Comparison of ENCODE assay signal across 9 cellular contexts in the genomic region with DNA sequence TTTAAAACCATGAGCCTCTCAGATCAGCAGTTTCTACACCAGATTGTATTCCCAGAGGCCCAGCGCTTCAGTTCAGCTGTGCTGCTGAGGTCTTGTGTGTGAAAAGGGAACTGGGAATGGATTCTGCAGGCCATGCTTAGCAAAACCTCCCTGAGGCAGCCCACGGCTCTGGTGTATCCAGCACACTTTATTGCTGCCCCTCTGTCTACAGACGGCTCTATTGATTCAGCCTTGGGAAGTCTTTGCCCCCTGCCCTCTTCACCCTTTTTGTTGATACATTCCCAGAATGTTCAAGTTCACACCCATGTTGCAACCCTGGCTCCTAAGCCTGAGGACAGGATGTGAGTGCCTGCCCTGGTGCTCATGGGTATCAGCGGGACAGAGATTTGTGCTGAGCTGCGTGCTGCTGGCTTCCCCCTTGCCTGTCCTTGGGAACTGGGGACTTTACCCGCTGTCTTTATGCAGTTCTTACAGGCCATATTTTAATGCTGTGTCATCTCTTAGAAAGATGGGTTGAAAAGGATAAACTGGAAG. TPM values are rescaled to one million over a fixed set of nuclear protein-coding genes. Genes with fewer than 3 reads are reported as not detected.
DNase-seq lines count a peak whose midpoint lies in the region; ATAC-seq, FAIRE-seq and TF ChIP-seq lines count a peak whose summit lies in the region.
"Had no signal": no experiment of that assay in that cellular context is flagged by ENCODE, and none has a peak within 500 bp of the region (broad histone marks: within the 10 kb centered on the region; RNA-seq: fewer than 3 reads in every experiment).

No MANE protein-coding gene starts in this region.

- 29% methylated on average over 6 of the region's 6 CpGs for WGBS in A549 (ENCODE audit: missing lambda C conversion rate)

- POLR2A ChIA-PET in A549 (lab: Yijun Ruan, JAX): interaction anchor here (0.6 kb wide), 1 partner anchor 63 kb away, joined by 6 read pairs; no protein-coding TSS in a partner anchor

- peak overlapping the region; percentile 60 to 74 for H3K27ac ChIP-seq in A549

- no peak for TF ChIP-seq CTCF in A549 (IDR thresholded peaks at IDR 0.05)

- TF ChIP-seq RAD21 in A549 (conservative IDR thresholded peaks at IDR 0.05 in 1 of 2, IDR thresholded peaks at IDR 0.05 in 1 of 2): no peak

- peaks cover 69% of the 10 kb centered on the region for H3K4me1 ChIP-seq in A549

- TF ChIP-seq POLR2A in A549 (IDR thresholded peaks at IDR 0.05; ENCODE audit: low read length): no peak

- FAIRE-seq in A549 (lab: Jason Lieb, UNC): no peak

- no peak for TF ChIP-seq EP300 in A549 (IDR thresholded peaks at IDR 0.05)

- CTCF ChIA-PET in A549 (lab: Yijun Ruan, JAX): interaction anchor here (0.9 to 2.1 kb wide), 2 partner anchors 10 to 60 kb away, joined by 4 to 8 read pairs; no protein-coding TSS in a partner anchor

- H3K4me2 ChIP-seq in A549: peak overlapping the region; percentile 60

- no peaks in the 10 kb centered on the region for H3K9me3 ChIP-seq in A549

- DNase-seq in A549 (ENCODE audit: low read depth in 1 of 2, low spot score in 1 of 2): peak in 1 of 2 experiments; percentile 70
- DNase-seq in NOMO-1 (lab: John Stamatoyannopoulos, UW; ENCODE audit: unreplicated experiment in 2 of 2): peak; percentile 46 to 64
- DNase-seq in left lobe of liver (ENCODE audit: low spot score): peak; percentile 89
- DNase-seq in NK-92 (lab: John Stamatoyannopoulos, UW; ENCODE audit: unreplicated experiment): no peak
- no peak for DNase-seq in DMS53 (lab: John Stamatoyannopoulos, UW)
- no peak for DNase-seq in HPDE6-E6E7 (ENCODE audit: extremely low spot score)

- H3K4me3 ChIP-seq in A549: no peak overlapping the region
- H3K4me3 ChIP-seq: coronary artery had no signal

- ATAC-seq in A549 (peak in 1 of 2 experiments; percentile 39; a peak in 3 of 6 replicates), GM21576 (IDR thresholded peaks at IDR 0.05; ENCODE audit: unreplicated experiment) (peak; percentile 51), left lobe of liver (peak; percentile 93), GM18867 (IDR thresholded peaks at IDR 0.05; ENCODE audit: unreplicated experiment) (no peak)

TF ChIP-seq in A549, 52 proteins besides CTCF, POLR2A, EP300 and RAD21:
- TF ChIP-seq CEBPB (IDR thresholded peaks at IDR 0.05) (peak in 1 of 2 experiments; percentile 45; a peak in 2 of 4 replicates), NFE2L2 (conservative IDR thresholded peaks at IDR 0.05; ENCODE audit: low read length) (0 out of 2 replicates have a peak, but pooled peaks have one; percentile 16), MAFK (IDR thresholded peaks at IDR 0.05; ENCODE audit: partially characterized antibody) (peak; percentile 82), HEYL (CRISPR knock-in tag; IDR thresholded peaks at IDR 0.05) (0 out of 2 replicates have a peak, but pooled peaks have one; percentile 45), POLR2AphosphoS2 (conservative IDR thresholded peaks at IDR 0.05; ENCODE audit: low read length) (no peak)
- TF ChIP-seq, protein P1, sequence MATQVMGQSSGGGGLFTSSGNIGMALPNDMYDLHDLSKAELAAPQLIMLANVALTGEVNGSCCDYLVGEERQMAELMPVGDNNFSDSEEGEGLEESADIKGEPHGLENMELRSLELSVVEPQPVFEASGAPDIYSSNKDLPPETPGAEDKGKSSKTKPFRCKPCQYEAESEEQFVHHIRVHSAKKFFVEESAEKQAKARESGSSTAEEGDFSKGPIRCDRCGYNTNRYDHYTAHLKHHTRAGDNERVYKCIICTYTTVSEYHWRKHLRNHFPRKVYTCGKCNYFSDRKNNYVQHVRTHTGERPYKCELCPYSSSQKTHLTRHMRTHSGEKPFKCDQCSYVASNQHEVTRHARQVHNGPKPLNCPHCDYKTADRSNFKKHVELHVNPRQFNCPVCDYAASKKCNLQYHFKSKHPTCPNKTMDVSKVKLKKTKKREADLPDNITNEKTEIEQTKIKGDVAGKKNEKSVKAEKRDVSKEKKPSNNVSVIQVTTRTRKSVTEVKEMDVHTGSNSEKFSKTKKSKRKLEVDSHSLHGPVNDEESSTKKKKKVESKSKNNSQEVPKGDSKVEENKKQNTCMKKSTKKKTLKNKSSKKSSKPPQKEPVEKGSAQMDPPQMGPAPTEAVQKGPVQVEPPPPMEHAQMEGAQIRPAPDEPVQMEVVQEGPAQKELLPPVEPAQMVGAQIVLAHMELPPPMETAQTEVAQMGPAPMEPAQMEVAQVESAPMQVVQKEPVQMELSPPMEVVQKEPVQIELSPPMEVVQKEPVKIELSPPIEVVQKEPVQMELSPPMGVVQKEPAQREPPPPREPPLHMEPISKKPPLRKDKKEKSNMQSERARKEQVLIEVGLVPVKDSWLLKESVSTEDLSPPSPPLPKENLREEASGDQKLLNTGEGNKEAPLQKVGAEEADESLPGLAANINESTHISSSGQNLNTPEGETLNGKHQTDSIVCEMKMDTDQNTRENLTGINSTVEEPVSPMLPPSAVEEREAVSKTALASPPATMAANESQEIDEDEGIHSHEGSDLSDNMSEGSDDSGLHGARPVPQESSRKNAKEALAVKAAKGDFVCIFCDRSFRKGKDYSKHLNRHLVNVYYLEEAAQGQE (IDR thresholded peaks at IDR 0.05): no peak

RNA-seq across cellular contexts. Expression of a gene that starts 37.3 kb away (rescaled TPM):
- polyA plus RNA-seq in A549 (2011; rRNA removed) (19.1 and 29.8 TPM in 2 replicates), A549 (2017; fragmentation: RNase III; extraction: RNeasy Plus Mini Kit Qiagen cat#74134 plus additional on column Dnase treatment) (6.6 to 8.1 TPM (median 7.5 TPM) in 3 replicates)
- polyA plus RNA-seq in A549 (2012; cell fraction: cytosol; rRNA removed): 4.2 and 4.5 TPM in 2 replicates
- polyA plus RNA-seq in A549 (2012; cell fraction: nucleus; rRNA removed): 8.9 and 9.7 TPM in 2 replicates
- 81.7 and 91.3 TPM in 2 replicates for polyA minus RNA-seq in A549 (2011; rRNA and poly(A)+ RNA removed)
- 7.4 TPM for total RNA-seq in left lobe of liver

Comparison
In these comparisons a context has a peak if more than half of its experiments do, and no peak if none do; other contexts are left out.
1. DNase-seq: peak in NOMO-1 (2 of 2) and left lobe of liver (single experiment); none in NK-92 (single experiment), DMS53 (single experiment) and HPDE6-E6E7 (single experiment).